Comparison of ENCODE assay signal across 8 cellular contexts in the genomic region with DNA sequence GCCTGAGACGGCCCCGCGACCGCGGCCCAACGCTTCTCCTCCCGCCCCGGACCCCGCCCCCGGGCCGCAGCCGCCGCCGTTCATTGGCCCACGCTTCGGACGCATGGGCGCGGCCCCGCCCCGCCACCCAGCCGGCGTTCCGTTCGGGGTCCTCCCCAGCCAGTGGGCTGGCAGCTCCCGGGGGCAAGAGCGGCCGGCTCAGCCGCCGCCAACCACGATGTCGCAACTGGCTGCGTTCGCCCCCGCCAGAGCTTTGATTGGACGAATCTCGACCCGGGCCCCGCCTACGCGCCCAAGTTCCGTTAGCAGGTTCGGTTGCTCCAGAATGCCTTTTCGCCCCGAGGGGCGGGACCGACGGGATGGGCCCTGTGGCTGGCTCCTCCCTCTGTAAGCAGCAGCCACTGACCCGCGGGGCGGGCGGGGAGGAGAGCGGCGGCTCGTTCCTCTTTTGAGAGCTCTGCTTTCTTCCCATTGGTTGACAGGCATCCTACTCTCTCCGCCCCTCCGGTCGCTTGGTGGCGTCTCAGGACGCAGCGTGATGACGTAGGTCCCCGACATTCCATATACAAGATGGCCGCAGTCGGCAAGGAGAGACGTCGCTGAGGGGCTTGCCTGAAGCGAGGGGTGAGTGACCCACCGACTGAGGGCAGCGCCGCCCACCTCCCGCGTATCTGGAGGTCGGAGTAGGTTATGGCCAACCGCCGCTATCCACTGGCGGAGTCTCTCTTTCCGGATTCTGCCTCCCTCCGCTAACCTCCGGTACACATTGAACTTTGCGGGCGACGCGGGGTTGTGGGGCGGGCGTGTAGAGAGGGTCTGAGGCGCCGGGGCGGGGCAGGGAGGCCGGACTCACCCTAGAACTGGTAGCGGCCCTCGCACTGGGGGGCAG. TPM values are rescaled to one million over a fixed set of nuclear protein-coding genes. Genes with fewer than 3 reads are reported as not detected.
DNase-seq lines count a peak whose midpoint lies in the region; ATAC-seq and TF ChIP-seq lines count a peak whose summit lies in the region.

A gene (plus strand): TSS at position 554 of the 889 bp plus-strand sequence. CDS start 11,269 bp downstream, outside the sequence.
A gene (minus strand): TSS at position 4 of the 889 bp plus-strand sequence. CDS start 15,054 bp downstream, outside the sequence.

- TF ChIP-seq CTCF in GM13977 (IDR thresholded peaks at IDR 0.05; ENCODE audit: extremely low read depth, insufficient read depth, missing control alignments) (no peak), heart right ventricle (IDR thresholded peaks at IDR 0.05) (no peak), upper lobe of left lung (IDR thresholded peaks at IDR 0.05) (peak in 2 of 6 experiments; percentile 20 to 28)

- DNase-seq in GM13977 (ENCODE audit: low spot score) (peak; percentile 99), NCI-H1694 (lab: John Stamatoyannopoulos, UW) (peak; percentile 100), amniotic stem cell (lab: John Stamatoyannopoulos, UW) (peak; percentile 99), heart right ventricle (peak; percentile 100), posterior cingulate gyrus (peak; percentile 100), upper lobe of left lung (peak; percentile 100)

- peak; percentile 85 for ATAC-seq in HG02884 (IDR thresholded peaks at IDR 0.05; ENCODE audit: unreplicated experiment)
- peak; percentile 95 to 98 (median 97) for ATAC-seq in heart right ventricle
- peak; percentile 97 to 100 for ATAC-seq in upper lobe of left lung (ENCODE audit: low FRiP score in 2 of 2)

- H3K9me3 Mint-ChIP-seq in T-helper 1 cell treated with Interleukin-12 subunit alpha and Interleukin-12 subunit beta and Interleukin-4 antibody, amounts not matched to agents 30 μg/mL and 1 μg/mL, for 36 hours = no peaks in the 10 kb centered on the region

- H3K9me3 ChIP-seq in heart right ventricle = no peaks in the 10 kb centered on the region
- H3K9me3 ChIP-seq in upper lobe of left lung = no peaks in the 10 kb centered on the region

- WGBS in heart right ventricle, 2 donors = 0% methylated on average over 85 to 92 of the region's 92 CpGs
- WGBS in upper lobe of left lung, 2 donors = 0% methylated on average over 3 to 54 of the region's 92 CpGs

- H3K4me3 ChIP-seq in heart right ventricle = peak within 1 kb of the TSS; percentile 72 to 94 (median 90)
- peak within 1 kb of the TSS; percentile 73 to 98 (median 95) for H3K4me3 ChIP-seq in upper lobe of left lung

- H3K4me1 ChIP-seq in heart right ventricle (peaks cover 0 to 75% (median 41%) of the 10 kb centered on the region in 9 donors), upper lobe of left lung (peaks cover 35 to 51% (median 41%) of the 10 kb centered on the region in 4 donors)

- H3K27ac ChIP-seq in heart right ventricle (peak within 1 kb of the TSS; percentile 75 to 97 (median 91)), upper lobe of left lung (peak within 1 kb of the TSS; percentile 95 to 99 (median 96))

- in situ Hi-C loops in GM13977 (cut with MboI; ENCODE audit: low pct_unique_long_range_greater_than_20kb, low sequenced_read_pairs, unreplicated experiment) = no loop called here

- intact Hi-C loops in heart right ventricle (cut with DNase I) = no loop called here
- intact Hi-C loops in posterior cingulate gyrus (cut with DNase I) = no loop called here

- H3K36me3 Mint-ChIP-seq in T-helper 1 cell treated with Interleukin-12 subunit alpha and Interleukin-12 subunit beta and Interleukin-4 antibody, amounts not matched to agents 30 μg/mL and 1 μg/mL, for 36 hours (ENCODE audit: low read depth) = peaks cover 3% of the 10 kb centered on the region

- H3K36me3 ChIP-seq in heart right ventricle = no peaks in the 10 kb centered on the region
- no peaks in the 10 kb centered on the region for H3K36me3 ChIP-seq in upper lobe of left lung

- TF ChIP-seq POLR2A in upper lobe of left lung (IDR thresholded peaks at IDR 0.05) = peak; percentile 65 to 97 (median 95)

- peaks cover 36% of the 10 kb centered on the region for H3K4me1 Mint-ChIP-seq in T-helper 1 cell treated with Interleukin-12 subunit alpha and Interleukin-12 subunit beta and Interleukin-4 antibody, amounts not matched to agents 30 μg/mL and 1 μg/mL, for 36 hours (ENCODE audit: low read depth)

- H3K27me3 ChIP-seq in heart right ventricle (no peaks in the 10 kb centered on the region), upper lobe of left lung (no peaks in the 10 kb centered on the region)

- TF ChIP-seq EP300 in upper lobe of left lung (IDR thresholded peaks at IDR 0.05) = peak in 1 of 4 donors; percentile 40

- H3K27ac Mint-ChIP-seq in T-helper 1 cell treated with Interleukin-12 subunit alpha and Interleukin-12 subunit beta and Interleukin-4 antibody, amounts not matched to agents 30 μg/mL and 1 μg/mL, for 36 hours = peak within 1 kb of the TSS; percentile 99

- H3K4me3 Mint-ChIP-seq in T-helper 1 cell treated with Interleukin-12 subunit alpha and Interleukin-12 subunit beta and Interleukin-4 antibody, amounts not matched to agents 30 μg/mL and 1 μg/mL, for 36 hours = peak within 1 kb of the TSS; percentile 96

- no peaks in the 10 kb centered on the region for H3K27me3 Mint-ChIP-seq in T-helper 1 cell treated with Interleukin-12 subunit alpha and Interleukin-12 subunit beta and Interleukin-4 antibody, amounts not matched to agents 30 μg/mL and 1 μg/mL, for 36 hours (ENCODE audit: low read depth)

RNA-seq across cellular contexts. Expression of the first gene that starts in this region (rescaled TPM):
- total RNA-seq in heart right ventricle = 10 to 100 TPM; 28.0 to 41.0 (median 31.9) TPM
- polyA plus RNA-seq in heart right ventricle = 10 to 100 TPM; 10.9 to 11.4 TPM
- total RNA-seq in upper lobe of left lung = 10 to 100 TPM; 29.8 to 51.1 (median 44.0) TPM

RNA-seq across cellular contexts. Expression of the second gene that starts in this region (rescaled TPM):
- total RNA-seq in heart right ventricle (100 to 1,000 TPM in 8 of 10 donors, 10 to 100 TPM in 2; 89.6 to 129 (median 107) TPM), upper lobe of left lung (10 to 100 TPM; 59.7 to 99.2 (median 77.6) TPM)
- 10 to 100 TPM; 35.0 to 59.9 TPM for polyA plus RNA-seq in heart right ventricle

Comparison
In these comparisons a context has a peak if more than half of its experiments do, and no peak if none do; other contexts are left out.
1. Peak in every context shown above with its lines: DNase-seq, ATAC-seq, H3K4me3 ChIP-seq and H3K27ac ChIP-seq.